Comparison of ENCODE assay signal across 1 cellular context in the genomic region with DNA sequence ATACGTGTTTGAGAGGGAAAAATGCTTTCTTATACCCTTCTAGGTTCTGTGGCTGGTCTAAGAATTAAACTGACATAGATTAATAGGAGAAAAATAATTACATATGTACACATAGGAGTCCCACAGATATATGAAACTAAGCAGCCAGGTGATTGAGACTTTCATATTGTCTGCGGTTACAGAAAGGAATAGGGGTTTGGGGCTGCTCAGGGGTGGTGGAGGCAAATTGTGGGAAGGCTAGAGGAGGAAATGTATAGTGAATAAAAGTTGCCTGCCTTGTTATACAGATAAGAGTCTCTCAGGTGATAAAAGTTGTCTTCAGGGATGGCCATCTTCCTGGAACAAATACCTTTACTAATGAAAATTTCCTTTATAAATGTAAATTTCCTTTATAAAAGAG.
TF ChIP-seq lines count a peak whose summit lies in the region.

No MANE protein-coding gene starts in this region.

TF ChIP-seq in H1, 55 proteins besides CTCF, POLR2A, EP300 and RAD21:
- no peak for TF ChIP-seq EGR1 (IDR thresholded peaks at IDR 0.05; ENCODE audit: borderline replicate concordance, low read depth, low read length)
- TF ChIP-seq CHD7 (IDR thresholded peaks at IDR 0.05; ENCODE audit: insufficient replicate concordance, low read length), result peak; percentile 21
TF ChIP-seq in H1: peak in this region for 1.
